ENCODE assay signal across 30 cellular contexts in genomic region chr15:58086479-58086878, GRCh38. TPM values are rescaled to one million over a fixed set of nuclear protein-coding genes. Genes with fewer than 3 reads are reported as not detected.
DNase-seq lines count a peak whose midpoint lies in the region; ATAC-seq, FAIRE-seq and TF ChIP-seq lines count a peak whose summit lies in the region.
"Had no signal": no experiment of that assay in that cellular context is flagged by ENCODE, and none has a peak within 500 bp of the region (broad histone marks: within the 10 kb centered on the region; RNA-seq: fewer than 3 reads in every experiment).

No MANE protein-coding gene starts in this region.

- intact Hi-C loops in K562 (cut with micrococcal nuclease): no loop called here

- 22% methylated on average over 2 of the region's 2 CpGs for WGBS in K562 (ENCODE audit: insufficient coverage, low coverage, missing lambda C conversion rate)

- FAIRE-seq in K562 (lab: Jason Lieb, UNC): no peak
- FAIRE-seq: frontal cortex, GM12892, RCC 7860 had no signal

- POLR2A ChIA-PET in K562 (lab: Yijun Ruan, JAX): interaction anchor here (0.6 kb wide), 1 partner anchor 81 kb away, joined by 3 read pairs; no protein-coding TSS in a partner anchor

- no peak for TF ChIP-seq POLR2A in K562 (conservative IDR thresholded peaks at IDR 0.05)

- no peaks in the 10 kb centered on the region for H3K27me3 ChIP-seq in K562 (ENCODE audit: control insufficient read depth in 2 of 2, insufficient read depth in 2 of 2, low read length in 2 of 2)

- TF ChIP-seq EP300 in K562 (IDR thresholded peaks at IDR 0.05; ENCODE audit: low read length): no peak

- no peaks in the 10 kb centered on the region for H3K36me3 ChIP-seq in K562 (ENCODE audit: control insufficient read depth, insufficient read depth, low read length)
- H3K36me3 ChIP-seq: HAP-1, heart right ventricle, lower lobe of right lung, SJSA1, upper lobe of right lung had no signal

- H3K4me2 ChIP-seq in K562 (ENCODE audit: insufficient read depth, low read length): no peak overlapping the region

- H3K4me1 ChIP-seq in K562 (replicated peaks in 1 of 2; ENCODE audit: control insufficient read depth in 2 of 2, insufficient read depth in 2 of 2, low read length in 2 of 2): peaks cover 0 to 7% of the 10 kb centered on the region in 2 experiments; a peak in 2 of 5 replicates
- H3K4me1 ChIP-seq: HAP-1, heart right ventricle, lower lobe of right lung, SJSA1, upper lobe of right lung had no signal

- CTCF ChIA-PET in K562 (lab: Yijun Ruan, JAX; ENCODE audit: low intra/inter-chr PET ratio): no interaction called here

- no peak for ATAC-seq in K562
- ATAC-seq in HG03520 (IDR thresholded peaks at IDR 0.05; ENCODE audit: unreplicated experiment): no peak
- ATAC-seq: heart right ventricle; lower lobe of right lung; natural killer cell treated with Interleukin-12 subunit alpha and Interleukin-12 subunit beta and Interleukin-15 and Interleukin-18, amount 100 ng/mL, for 72 hours; stimulated activated memory B cell treated with anti-CD40 and anti-IgM and Interleukin-4, amounts not matched to agents 10 μg/mL and 1 μg/mL and 100 μg/mL, for 72 hours; T-cell; upper lobe of right lung had no signal

- TF ChIP-seq RAD21 in K562 (CRISPR knock-in tag; conservative IDR thresholded peaks at IDR 0.05 in 1 of 2, IDR thresholded peaks at IDR 0.05 in 1 of 2): no peak

- H3K9ac ChIP-seq in K562 (ENCODE audit: insufficient read depth in 1 of 2, low read depth in 2 of 2, low read length in 2 of 2): no peak overlapping the region

- no peaks in the 10 kb centered on the region for H3K9me1 ChIP-seq in K562 (ENCODE audit: control insufficient read depth, insufficient read depth, low read length)

- H2AFZ ChIP-seq in K562 (ENCODE audit: low read depth, low read length): no peak overlapping the region

- H3K79me2 ChIP-seq in K562 (ENCODE audit: control insufficient read depth, insufficient read depth, low read length): no peaks in the 10 kb centered on the region

- no peak overlapping the region for H3K27ac ChIP-seq in K562 (ENCODE audit: extremely low read depth, low read depth, low read length)
- H3K27ac ChIP-seq: coronary artery, heart right ventricle, lower lobe of right lung, SJSA1, upper lobe of right lung had no signal

- no TSS peak for BruUV-seq in K562 (replicated peaks; lab: Mats Ljungman, UMichigan)

- TF ChIP-seq CTCF in K562 (IDR thresholded peaks at IDR 0.05 in 2 of 3, conservative IDR thresholded peaks at IDR 0.05 in 1 of 3; ENCODE audit: insufficient read depth in 2 of 3, low read depth in 1 of 3, low read length in 3 of 3): no peak

- no peak overlapping the region for H3K4me3 ChIP-seq in K562
- H3K4me3 ChIP-seq: coronary artery, HAP-1, heart right ventricle, lower lobe of right lung, SJSA1, upper lobe of right lung had no signal

- in situ Hi-C loops in K562 (cut with MboI): no loop called here

- no peaks in the 10 kb centered on the region for H4K20me1 ChIP-seq in K562 (replicated peaks; ENCODE audit: control insufficient read depth, insufficient read depth, low read length)

- no peaks in the 10 kb centered on the region for H3K9me3 ChIP-seq in K562 (replicated peaks; ENCODE audit: control insufficient read depth, insufficient read depth, low read depth, low read length)
- H3K9me3 ChIP-seq: HAP-1, lower lobe of right lung, SJSA1, upper lobe of right lung had no signal

- DNase-seq in ELR (ENCODE audit: low read depth) (peak; percentile 72), HT1080 (ENCODE audit: low read depth) (peak; percentile 42), K562 (ENCODE audit: extremely low read depth in 1 of 4, low spot score in 3 of 4) (no peak), iris pigment epithelial cell (ENCODE audit: low read depth) (peak; percentile 17), amniotic stem cell (lab: John Stamatoyannopoulos, UW) (no peak), mucosa of gallbladder (ENCODE audit: low spot score) (no peak)
- DNase-seq: activated CD4-positive, alpha-beta T cell treated with anti-CD3 and anti-CD28 coated beads, Interleukin-2, amount 10 ng/mL, durations not matched to agents 7 days and 5 days; activated naive CD4-positive, alpha-beta T cell treated with anti-CD3 and anti-CD28 coated beads, Interleukin-2, amount 50 U/mL, for 16 hours; aorta; C1 segment of cervical spinal cord; DMS153; effector memory CD4-positive, alpha-beta T cell; heart right ventricle; lower lobe of right lung; NCI-H146; NCI-H2107; NCI-H748 treated with DMSO at 0.1 percent for 48 hours; T-cell; upper lobe of right lung had no signal

TF ChIP-seq in K562, 482 proteins besides CTCF, POLR2A, EP300 and RAD21 (continues in another document):
- TF ChIP-seq JUND (IDR thresholded peaks at IDR 0.05; ENCODE audit: borderline replicate concordance, low read depth, low read length) (0 out of 2 replicates have a peak, but pooled peaks have one; percentile 12), JUND (tag; IDR thresholded peaks at IDR 0.05; ENCODE audit: borderline replicate concordance, low read depth, low read length) (no peak), FOSL1 (tag; conservative IDR thresholded peaks at IDR 0.05) (peak; percentile 66; the same call in 1 of the 2 replicates), SREBF2 (CRISPR knock-in tag; IDR thresholded peaks at IDR 0.05) (no peak), HEY1 (CRISPR knock-in tag; IDR thresholded peaks at IDR 0.05; ENCODE audit: borderline replicate concordance) (no peak), C11orf30 (IDR thresholded peaks at IDR 0.05; ENCODE audit: low read depth) (peak; percentile 35), RFX5 (IDR thresholded peaks at IDR 0.05; ENCODE audit: low read depth, low read length) (no peak), ZNF316 (IDR thresholded peaks at IDR 0.05) (peak; percentile 55; the same call in 1 of the 2 replicates), ZKSCAN3 (CRISPR knock-in tag; IDR thresholded peaks at IDR 0.05) (no peak), CREM (IDR thresholded peaks at IDR 0.05; ENCODE audit: low read depth) (no peak), ADNP (tag; IDR thresholded peaks at IDR 0.05) (no peak), ETS2 (tag; IDR thresholded peaks at IDR 0.05; ENCODE audit: borderline replicate concordance, poor library complexity, severe bottlenecking) (no peak), SMAD1 (IDR thresholded peaks at IDR 0.05; ENCODE audit: low read depth, low read length, partially characterized antibody) (no peak)

RNA-seq across cellular contexts. Expression of gene ALDH1A2, which starts 21.0 kb away (rescaled TPM):
- total RNA-seq in HT1080 (2014; rRNA removed; shearing (Covaris generic)): not detected in 2 replicates
- polyA plus RNA-seq in HT1080 (2015; cell fraction: cytosol; rRNA removed): 0.03 TPM in 1 of 2 replicates, not detected in the other
- polyA plus RNA-seq in HT1080 (2015; cell fraction: nucleus; rRNA removed): not detected in 2 replicates
- 198 and 216 TPM in 2 replicates for total RNA-seq in K562 (2011; cell fraction: chromatin; rRNA removed; ENCODE audit: low replicate concordance)
- 93.6 and 103 TPM in 2 replicates for total RNA-seq in K562 (2011; cell fraction: nucleolus; rRNA removed)
- 137 and 198 TPM in 2 replicates for total RNA-seq in K562 (2011; cell fraction: nucleoplasm; rRNA removed)
- 231 and 291 TPM in 2 replicates for total RNA-seq in K562 (2014; rRNA removed)
- total RNA-seq in K562 (2014; rRNA removed; fragmentation: Illumina TruSeq; extraction: Trizol): 333 and 354 TPM in 2 replicates
- total RNA-seq in K562 (2015; rRNA removed; fragmentation: Illumina TruSeq; extraction: Trizol): 328 and 338 TPM in 2 replicates
- total RNA-seq in K562 (2021): 393 and 398 TPM in 2 replicates
- 357 and 368 TPM in 2 replicates for polyA plus RNA-seq in K562 (2011; rRNA removed)
- 230 and 238 TPM in 2 replicates for polyA plus RNA-seq in K562 (2011; cell fraction: cytosol; rRNA removed)
- polyA plus RNA-seq in K562 (2011; cell fraction: nucleus; rRNA removed): 194 and 196 TPM in 2 replicates
- 303 and 340 TPM in 2 replicates for polyA plus RNA-seq in K562 (2012)
- 310 and 328 TPM in 2 replicates for polyA plus RNA-seq in K562 (2014; fragmentation: Illumina TruSeq; extraction: Trizol)
- polyA plus RNA-seq in K562 (2014; fragmentation: Nextera tagmentation; extraction: Ambion mirVana): 100 to 1,000 TPM; 115 to 185 TPM
- 347 and 404 TPM in 2 replicates for polyA plus RNA-seq in K562 (2014; rRNA removed)
- polyA minus RNA-seq in K562 (2011; rRNA and poly(A)+ RNA removed): 402 and 407 TPM in 2 replicates
- 228 and 368 TPM in 2 replicates for polyA minus RNA-seq in K562 (2011; cell fraction: cytosol; rRNA and poly(A)+ RNA removed)
- polyA minus RNA-seq in K562 (2011; cell fraction: nucleus; rRNA and poly(A)+ RNA removed): 133 and 189 TPM in 2 replicates
- total RNA-seq in mucosa of gallbladder: 134 TPM
- total RNA-seq: activated CD4-positive, alpha-beta T cell treated with anti-CD3 and anti-CD28 coated beads, Interleukin-2, amount 10 ng/mL, durations not matched to agents 7 days and 5 days; G401; natural killer cell treated with Interleukin-12 subunit alpha and Interleukin-12 subunit beta and Interleukin-15 and Interleukin-18, amount 100 ng/mL, for 72 hours; SJSA1 had no signal

RNA-seq across cellular contexts. Expression of gene AQP9, which starts 51.7 kb away (rescaled TPM):
- total RNA-seq in HT1080 (2014; rRNA removed; shearing (Covaris generic)): not detected in 2 replicates
- 0.08 TPM in 1 of 2 replicates, not detected in the other for polyA plus RNA-seq in HT1080 (2015; cell fraction: cytosol; rRNA removed)
- polyA plus RNA-seq in HT1080 (2015; cell fraction: nucleus; rRNA removed): not detected in 2 replicates
- total RNA-seq in K562 (2011; cell fraction: chromatin; rRNA removed; ENCODE audit: low replicate concordance): 0.32 and 0.81 TPM in 2 replicates
- 0.17 and 0.39 TPM in 2 replicates for total RNA-seq in K562 (2011; cell fraction: nucleolus; rRNA removed)
- total RNA-seq in K562 (2011; cell fraction: nucleoplasm; rRNA removed): 0.29 TPM in 1 of 2 replicates, not detected in the other
- 0.05 TPM in 1 of 2 replicates, not detected in the other for total RNA-seq in K562 (2014; rRNA removed)
- 0.06 TPM in 1 of 2 replicates, not detected in the other for total RNA-seq in K562 (2014; rRNA removed; fragmentation: Illumina TruSeq; extraction: Trizol)
- total RNA-seq in K562 (2015; rRNA removed; fragmentation: Illumina TruSeq; extraction: Trizol): 0.07 TPM in 1 of 2 replicates, not detected in the other
- total RNA-seq in K562 (2021): 0.09 TPM in 1 of 2 replicates, not detected in the other
- polyA plus RNA-seq in K562 (2011; rRNA removed): 0.04 and 0.07 TPM in 2 replicates
- 0.04 TPM in 1 of 2 replicates, not detected in the other for polyA plus RNA-seq in K562 (2011; cell fraction: cytosol; rRNA removed)
- polyA plus RNA-seq in K562 (2011; cell fraction: nucleus; rRNA removed): 0.20 and 0.31 TPM in 2 replicates
- polyA plus RNA-seq in K562 (2012): 0.08 and 0.53 TPM in 2 replicates
- polyA plus RNA-seq in K562 (2014; fragmentation: Illumina TruSeq; extraction: Trizol): not detected in 2 replicates
- polyA plus RNA-seq in K562 (2014; fragmentation: Nextera tagmentation; extraction: Ambion mirVana): under 1 TPM in 1 of 2 experiments, not detected in 1; 0.08 TPM
- 0.33 TPM in 1 of 2 replicates, not detected in the other for polyA plus RNA-seq in K562 (2014; rRNA removed)
- polyA minus RNA-seq in K562 (2011; rRNA and poly(A)+ RNA removed): 0.12 TPM in 1 of 2 replicates, not detected in the other
- not detected in 2 replicates for polyA minus RNA-seq in K562 (2011; cell fraction: cytosol; rRNA and poly(A)+ RNA removed)
- polyA minus RNA-seq in K562 (2011; cell fraction: nucleus; rRNA and poly(A)+ RNA removed): not detected in 2 replicates
- total RNA-seq in mucosa of gallbladder: 0.35 TPM
- total RNA-seq: activated CD4-positive, alpha-beta T cell treated with anti-CD3 and anti-CD28 coated beads, Interleukin-2, amount 10 ng/mL, durations not matched to agents 7 days and 5 days; G401; osteocyte; SJSA1 had no signal

Comparison
In these comparisons a context has a peak if more than half of its experiments do, and no peak if none do; other contexts are left out.
1. DNase-seq: peak in ELR (single experiment), HT1080 (single experiment) and iris pigment epithelial cell (single experiment); none in K562 (0 of 4), amniotic stem cell (single experiment) and mucosa of gallbladder (single experiment).
2. RNA of gene ALDH1A2, which starts 21.0 kb away (total RNA-seq): 93.6 to 398 TPM in K562 and 134 TPM in mucosa of gallbladder (single experiment); not detected in HT1080; every median in the first group is over 10 times any median in the second.